ENCODE assay signal across 21 cellular contexts in the genomic region with DNA sequence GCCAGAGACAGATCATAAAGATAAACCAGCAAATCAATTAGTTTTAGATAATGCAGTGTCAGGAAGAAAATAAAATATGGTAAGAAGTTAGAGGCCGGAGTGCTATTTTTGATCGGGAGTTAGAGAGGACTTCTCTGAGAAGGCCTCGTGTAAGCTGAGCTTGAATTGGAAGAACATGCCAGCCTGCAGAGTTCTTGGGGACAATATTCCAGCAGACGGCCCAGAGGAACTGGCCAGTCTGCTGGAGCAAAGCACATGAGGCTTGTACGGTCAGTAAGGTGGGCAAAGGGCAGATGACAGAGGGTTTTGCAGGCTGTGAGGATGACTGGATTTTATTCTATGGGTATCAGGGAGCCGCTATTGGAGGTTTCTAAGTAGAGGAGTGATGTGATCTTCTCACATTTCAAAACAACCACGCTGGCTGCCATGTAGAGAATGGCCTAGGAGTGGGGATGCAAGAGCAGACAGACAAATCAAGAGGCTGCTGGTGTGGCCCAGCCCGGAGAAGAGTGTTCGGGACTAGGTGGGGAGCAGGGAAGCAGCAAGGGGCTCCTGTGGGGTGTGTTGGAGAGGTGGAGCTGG.
"Had no signal": no experiment of that assay in that cellular context is flagged by ENCODE, and none has a peak within 500 bp of the region (broad histone marks: within the 10 kb centered on the region; RNA-seq: fewer than 3 reads in every experiment).

No MANE protein-coding gene starts in this region.

- H3K36me3 Mint-ChIP-seq: immature natural killer cell; natural killer cell treated with Interleukin-12 subunit alpha and Interleukin-12 subunit beta and Interleukin-15 and Interleukin-18, amount 100 ng/mL, for 72 hours; stimulated activated memory B cell treated with anti-CD40 and anti-IgM and Interleukin-4, amounts not matched to agents 10 μg/mL and 1 μg/mL and 100 μg/mL, for 72 hours had no signal

- DNase-seq: colonic mucosa; dermis blood vessel endothelial cell; esophagus squamous epithelium; foreskin fibroblast; immature natural killer cell; kidney; left cardiac atrium; left ventricle myocardium superior; posterior cingulate gyrus; spleen; stimulated activated CD4-positive, alpha-beta T cell treated with anti-CD3 and anti-CD28 coated beads, Interleukin-15, amount 100 ng/mL, for 24 hours; stimulated activated CD4-positive, alpha-beta T cell treated with anti-CD3 and anti-CD28 coated beads, Interleukin-1b, Interleukin-23, amount 100 ng/mL, for 48 hours; stimulated activated CD4-positive, alpha-beta T cell treated with anti-CD3 and anti-CD28 coated beads, Interleukin-4, amount 100 ng/mL, for 24 hours; tibial artery; upper lobe of right lung had no signal

- H3K4me3 ChIP-seq: colonic mucosa, esophagus squamous epithelium, lung, spleen, tibial artery, upper lobe of right lung, vagina had no signal

- H3K36me3 ChIP-seq: colonic mucosa, esophagus squamous epithelium, neutrophil, spleen, tibial artery, upper lobe of right lung, vagina had no signal

- H3K27me3 ChIP-seq: colonic mucosa, upper lobe of right lung, vagina had no signal

- H3K9me3 Mint-ChIP-seq: immature natural killer cell; natural killer cell treated with Interleukin-12 subunit alpha and Interleukin-12 subunit beta and Interleukin-15 and Interleukin-18, amount 100 ng/mL, for 72 hours; stimulated activated memory B cell treated with anti-CD40 and anti-IgM and Interleukin-4, amounts not matched to agents 10 μg/mL and 1 μg/mL and 100 μg/mL, for 72 hours; stimulated activated naive CD8-positive, alpha-beta T cell treated with anti-CD3 and anti-CD28 coated beads, Interleukin-15, Interleukin-2, amounts not matched to agents 100 ng/mL and 50 ng/mL, for 24 hours had no signal

- H3K4me3 Mint-ChIP-seq: immature natural killer cell; natural killer cell treated with Interleukin-12 subunit alpha and Interleukin-12 subunit beta and Interleukin-15 and Interleukin-18, amount 100 ng/mL, for 72 hours; stimulated activated memory B cell treated with anti-CD40 and anti-IgM and Interleukin-4, amounts not matched to agents 10 μg/mL and 1 μg/mL and 100 μg/mL, for 72 hours; stimulated activated naive CD8-positive, alpha-beta T cell treated with anti-CD3 and anti-CD28 coated beads, Interleukin-15, Interleukin-2, amounts not matched to agents 100 ng/mL and 50 ng/mL, for 24 hours had no signal

- H3K9me3 ChIP-seq: colonic mucosa, esophagus squamous epithelium, neutrophil, spleen, tibial artery, upper lobe of right lung, vagina had no signal

- H3K27ac Mint-ChIP-seq: immature natural killer cell; natural killer cell treated with Interleukin-12 subunit alpha and Interleukin-12 subunit beta and Interleukin-15 and Interleukin-18, amount 100 ng/mL, for 72 hours; stimulated activated memory B cell treated with anti-CD40 and anti-IgM and Interleukin-4, amounts not matched to agents 10 μg/mL and 1 μg/mL and 100 μg/mL, for 72 hours; stimulated activated naive CD8-positive, alpha-beta T cell treated with anti-CD3 and anti-CD28 coated beads, Interleukin-15, Interleukin-2, amounts not matched to agents 100 ng/mL and 50 ng/mL, for 24 hours had no signal

- H3K27ac ChIP-seq: colonic mucosa, esophagus squamous epithelium, neutrophil, spleen, tibial artery, upper lobe of right lung, vagina had no signal

- H3K4me1 ChIP-seq: colonic mucosa, tibial artery, upper lobe of right lung, vagina had no signal
